ENCODE assay signal across 20 cellular contexts in genomic region chr1:67893126-67893495, GRCh38. TPM values are rescaled to one million over a fixed set of nuclear protein-coding genes. Genes with fewer than 3 reads are reported as not detected.
"Had no signal": no experiment of that assay in that cellular context is flagged by ENCODE, and none has a peak within 500 bp of the region (broad histone marks: within the 10 kb centered on the region; RNA-seq: fewer than 3 reads in every experiment).

No MANE protein-coding gene starts in this region.

- H3K9me3 ChIP-seq: left ventricle myocardium inferior, tibial nerve, vagina had no signal

- H3K36me3 ChIP-seq: left ventricle myocardium inferior, tibial nerve, vagina had no signal

- ATAC-seq: activated naive CD4-positive, alpha-beta T cell treated with anti-CD3 and anti-CD28 coated beads, Interleukin-2, amount 50 U/mL, for 72 hours; activated T-cell treated with anti-CD3 and anti-CD28 coated beads, Interleukin-2, amount 50 U/mL, for 72 hours; esophagus mucosa; natural killer cell; right cardiac atrium had no signal

- H3K4me1 Mint-ChIP-seq: memory B cell had no signal

- H3K27ac ChIP-seq: dorsolateral prefrontal cortex, left ventricle myocardium inferior, skin epidermis, tibial nerve, vagina had no signal

- H3K4me1 ChIP-seq: left ventricle myocardium inferior had no signal

- H3K9me3 Mint-ChIP-seq: activated CD4-positive, alpha-beta T cell treated with anti-CD3 and anti-CD28 coated beads, Interleukin-2, amount 10 ng/mL, durations not matched to agents 7 days and 5 days; activated T-cell treated with anti-CD3 and anti-CD28 coated beads, Interleukin-2, amount 50 U/mL, for 72 hours; memory B cell; natural killer cell had no signal

- H3K4me3 Mint-ChIP-seq: activated CD4-positive, alpha-beta T cell treated with anti-CD3 and anti-CD28 coated beads, Interleukin-2, amount 10 ng/mL, durations not matched to agents 7 days and 5 days; activated T-cell treated with anti-CD3 and anti-CD28 coated beads, Interleukin-2, amount 50 U/mL, for 72 hours; memory B cell; natural killer cell had no signal

- H3K36me3 Mint-ChIP-seq: activated naive CD4-positive, alpha-beta T cell treated with anti-CD3 and anti-CD28 coated beads, Interleukin-2, amount 50 U/mL, for 72 hours; memory B cell; natural killer cell had no signal

- H3K4me3 ChIP-seq: dorsolateral prefrontal cortex, left ventricle myocardium inferior, skin epidermis, tibial nerve, vagina had no signal

- H3K27ac Mint-ChIP-seq: activated CD4-positive, alpha-beta T cell treated with anti-CD3 and anti-CD28 coated beads, Interleukin-2, amount 10 ng/mL, durations not matched to agents 7 days and 5 days; activated naive CD4-positive, alpha-beta T cell treated with anti-CD3 and anti-CD28 coated beads, Interleukin-2, amount 50 U/mL, for 72 hours; activated T-cell treated with anti-CD3 and anti-CD28 coated beads, Interleukin-2, amount 50 U/mL, for 72 hours; memory B cell; natural killer cell; progenitor cell of endocrine pancreas had no signal

- DNase-seq: activated CD4-positive, alpha-beta T cell treated with anti-CD3 and anti-CD28 coated beads, Interleukin-2, amount 10 ng/mL, durations not matched to agents 7 days and 5 days; activated CD8-positive, alpha-beta memory T cell treated with anti-CD3 and anti-CD28 coated beads, Interleukin-2, amount 50 U/mL, for 48 hours; activated gamma-delta T cell; activated T-cell treated with anti-CD3 and anti-CD28 coated beads, Interleukin-2, amount 50 U/mL, for 72 hours; dorsolateral prefrontal cortex; hippocampal formation; left ventricle myocardium inferior; natural killer cell; occipital lobe; right cardiac atrium; stimulated activated CD4-positive, alpha-beta T cell treated with anti-CD3 and anti-CD28 coated beads, Interleukin-15, amount 100 ng/mL, for 24 hours; stimulated activated CD4-positive, alpha-beta T cell treated with anti-CD3 and anti-CD28 coated beads, Interleukin-4, amount 100 ng/mL, for 24 hours; stimulated activated naive CD4-positive, alpha-beta T cell had no signal

- H3K27me3 ChIP-seq: tibial nerve, vagina had no signal

RNA-seq across cellular contexts. Expression of gene GNG12, which starts 59.8 kb away (rescaled TPM):
- total RNA-seq: natural killer cell had no signal
